8 cellular contexts compared by ENCODE assay signal in the genomic region with DNA sequence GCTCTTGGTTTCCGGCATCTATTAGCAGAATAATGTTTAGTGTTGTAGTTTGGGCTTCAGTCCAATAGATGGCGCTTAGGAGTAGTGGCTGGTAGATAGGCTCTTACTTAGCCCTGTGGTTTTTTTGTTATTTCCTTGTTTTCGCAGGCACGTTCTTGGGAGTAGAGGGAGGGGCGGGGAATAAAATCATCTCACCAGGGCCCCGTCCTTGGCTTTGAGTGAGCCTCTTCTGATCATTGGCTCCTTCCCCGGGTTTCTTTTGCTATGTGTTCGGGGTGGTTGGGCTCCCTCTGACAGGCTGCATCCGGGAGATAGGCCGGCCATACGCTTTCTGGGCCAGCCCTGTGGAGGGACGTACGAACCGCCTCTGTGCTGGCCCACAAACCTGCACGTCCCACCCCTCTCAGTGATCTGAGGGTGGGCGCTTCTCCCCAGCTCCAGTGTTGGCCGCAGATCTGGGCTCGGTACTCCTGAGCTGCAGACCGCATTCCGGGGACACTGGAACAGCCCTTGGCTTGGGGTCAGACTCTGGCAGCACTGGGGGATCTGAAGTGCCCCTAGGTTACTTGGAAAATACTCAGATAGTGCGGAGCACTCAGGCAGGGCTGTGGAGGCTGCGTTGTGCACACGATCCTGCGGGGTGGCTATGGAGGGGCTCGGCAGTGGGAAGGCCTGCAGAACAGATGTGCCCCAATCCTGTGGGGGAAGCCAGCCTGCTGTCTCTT.
DNase-seq lines count a peak whose midpoint lies in the region; ATAC-seq and TF ChIP-seq lines count a peak whose summit lies in the region.

No MANE protein-coding gene starts in this region.

- peak; percentile 35 to 66 (median 62) for TF ChIP-seq CTCF in body of pancreas (IDR thresholded peaks at IDR 0.05)

- peak overlapping the region; percentile 7; the same call in 1 of the 2 replicates for H3K9ac ChIP-seq in ES-I3 (ENCODE audit: low read depth, low read length)

- ATAC-seq in GM21723 (IDR thresholded peaks at IDR 0.05; ENCODE audit: unreplicated experiment) = peak; percentile 98
- ATAC-seq in body of pancreas = peak; percentile 90

- peaks cover 3 to 10% of the 10 kb centered on the region in 2 donors for H3K4me1 Mint-ChIP-seq in immature natural killer cell

- no peaks in the 10 kb centered on the region for H3K27me3 ChIP-seq in body of pancreas

- peak overlapping the region in 2 of 5 donors; percentile 54 to 58 for H3K4me3 Mint-ChIP-seq in immature natural killer cell

- H3K4me3 ChIP-seq in body of pancreas = no peak overlapping the region

- intact Hi-C loops in body of pancreas (cut with DNase I) = no loop called here

- 55 to 64% methylated on average over 14 to 23 of the region's 25 CpGs for WGBS in body of pancreas, 2 donors

- no peaks in the 10 kb centered on the region for H3K9me3 Mint-ChIP-seq in immature natural killer cell

- peaks cover 0 to 2% (median 1%) of the 10 kb centered on the region in 3 donors for H3K27me3 Mint-ChIP-seq in immature natural killer cell (ENCODE audit: low read depth in 3 of 3)

- TF ChIP-seq POLR2A in body of pancreas (IDR thresholded peaks at IDR 0.05) = no peak

- no peaks in the 10 kb centered on the region for H3K36me3 ChIP-seq in ES-I3 (ENCODE audit: insufficient read depth, low read length)
- H3K36me3 ChIP-seq in body of pancreas (replicated peaks in 1 of 2; ENCODE audit: insufficient read depth in 1 of 2, low read depth in 2 of 2) = no peaks in the 10 kb centered on the region

- peaks cover 4 to 13% (median 11%) of the 10 kb centered on the region in 3 donors for H3K36me3 Mint-ChIP-seq in immature natural killer cell

- H3K27ac Mint-ChIP-seq in immature natural killer cell = peak overlapping the region in 1 of 6 donors; percentile 9

- DNase-seq in 8988T = peak; percentile 15
- peak; percentile 72 for DNase-seq in HT1080 (ENCODE audit: low read depth)
- peak; percentile 79 for DNase-seq in NOMO-1 treated with DMSO at 0.1 percent for 48 hours (lab: John Stamatoyannopoulos, UW; ENCODE audit: unreplicated experiment)
- peak; percentile 25 to 69 (median 38) for DNase-seq in body of pancreas
- DNase-seq in immature natural killer cell = peak; percentile 12 to 39 (median 13)
- DNase-seq in stromal cell of bone marrow (ENCODE audit: low read depth) = peak; percentile 57

- H3K9me3 ChIP-seq in ES-I3 (ENCODE audit: control insufficient read depth, insufficient read depth, low read length) = no peaks in the 10 kb centered on the region
- no peaks in the 10 kb centered on the region for H3K9me3 ChIP-seq in body of pancreas

- H3K4me1 ChIP-seq in ES-I3 (ENCODE audit: insufficient read depth, low read length) (no peaks in the 10 kb centered on the region), body of pancreas (peaks cover 6% of the 10 kb centered on the region)

- no peak overlapping the region for H3K27ac ChIP-seq in body of pancreas

Comparison
In these comparisons a context has a peak if more than half of its experiments do, and no peak if none do; other contexts are left out.
1. DNase-seq: peak in every context shown above with its lines; median percentile 79 in NOMO-1 treated with DMSO at 0.1 percent for 48 hours; 72 in HT1080; 57 in stromal cell of bone marrow; 38 in body of pancreas; 15 in 8988T; 13 in immature natural killer cell.